16 cellular contexts compared by ENCODE assay signal in genomic region chr19:34497112-34497805, GRCh38. TPM values are rescaled to one million over a fixed set of nuclear protein-coding genes. Genes with fewer than 3 reads are reported as not detected.
DNase-seq lines count a peak whose midpoint lies in the region; ATAC-seq, FAIRE-seq and TF ChIP-seq lines count a peak whose summit lies in the region.
"Had no signal": no experiment of that assay in that cellular context is flagged by ENCODE, and none has a peak within 500 bp of the region (broad histone marks: within the 10 kb centered on the region; RNA-seq: fewer than 3 reads in every experiment).

No MANE protein-coding gene starts in this region.

- H2BK12ac ChIP-seq in neuronal stem cell (ENCODE audit: low read length): no peak overlapping the region

- no CpG with 5 or more reads among the region's 15 CpGs for WGBS in neuronal stem cell (ENCODE audit: extremely low coverage in 2 of 2, insufficient read length in 2 of 2, insufficient replicate concordance in 1 of 2), 2 donors

- POLR2A ChIA-PET in HEK293 (lab: Yijun Ruan, JAX): interaction anchor here (0.7 kb wide), 1 partner anchor 12 kb away, joined by 3 read pairs; no protein-coding TSS in a partner anchor

- DNase-seq in kidney (peak; percentile 30), neuronal stem cell (ENCODE audit: low spot score) (no peak), GM19238 (ENCODE audit: insufficient read length, low spot score) (no peak)
- no peak for DNase-seq in stimulated activated CD4-positive, alpha-beta T cell treated with anti-CD3 and anti-CD28 coated beads, Interleukin-15, amount 100 ng/mL, for 24 hours
- DNase-seq: BE2C; CD8-positive, alpha-beta T cell; COR-L47; DND-41; GDM1; IMR-90 had no signal

- no peak overlapping the region for H4K91ac ChIP-seq in neuronal stem cell (ENCODE audit: low read depth, low read length, poor library complexity)

- no peak overlapping the region for H3K14ac ChIP-seq in neuronal stem cell (ENCODE audit: low read length)

- CTCF ChIA-PET in HEK293 (lab: Yijun Ruan, JAX): interaction anchor here (0.6 to 1.0 kb wide), 3 partner anchors 142 to 1756 kb away, joined by 3 read pairs; no protein-coding TSS in a partner anchor

- no peak overlapping the region for H2AFZ ChIP-seq in neuronal stem cell (ENCODE audit: low read length)

- H3K36me3 ChIP-seq in HEK293 (ENCODE audit: control insufficient read depth in 2 of 2, insufficient read depth in 1 of 2, low read length in 2 of 2) (peaks cover 30 to 43% of the 10 kb centered on the region in 2 experiments), kidney (ENCODE audit: control insufficient read depth in 1 of 2, insufficient read depth in 2 of 2, low read length in 2 of 2) (peaks cover 6 to 10% of the 10 kb centered on the region in 2 donors), neuronal stem cell (replicated peaks in 1 of 2; ENCODE audit: control insufficient read depth in 2 of 2, insufficient read depth in 2 of 2, low read length in 2 of 2) (peaks cover 40 to 67% of the 10 kb centered on the region in 2 donors)
- H3K36me3 ChIP-seq: BE2C had no signal

- H3K4me1 ChIP-seq in HEK293 (ENCODE audit: control insufficient read depth, insufficient read depth, low read length): no peaks in the 10 kb centered on the region; the same call in 1 of the 2 replicates
- H3K4me1 ChIP-seq in kidney (ENCODE audit: control insufficient read depth in 1 of 2, insufficient read depth in 1 of 2, low read depth in 1 of 2, low read length in 2 of 2): peaks cover 0 to 3% of the 10 kb centered on the region in 2 donors
- H3K4me1 ChIP-seq in neuronal stem cell (ENCODE audit: control insufficient read depth in 2 of 2, insufficient read depth in 1 of 2, low read depth in 1 of 2, low read length in 2 of 2): peaks cover 0 to 6% of the 10 kb centered on the region in 2 donors
- H3K4me1 ChIP-seq: BE2C had no signal

- H3K9ac ChIP-seq in kidney (ENCODE audit: low read length in 2 of 2) (no peak overlapping the region), neuronal stem cell (ENCODE audit: low read depth, low read length, poor library complexity) (no peak overlapping the region)

- H3K9me3 ChIP-seq in HEK293 (ENCODE audit: control insufficient read depth, insufficient read depth, low read depth, low read length) (no peaks in the 10 kb centered on the region), kidney (ENCODE audit: control insufficient read depth in 1 of 2, low read length in 2 of 2) (no peaks in the 10 kb centered on the region), neuronal stem cell (replicated peaks in 1 of 2; ENCODE audit: control insufficient read depth in 2 of 2, insufficient read depth in 1 of 2, low read depth in 1 of 2, low read length in 2 of 2) (no peaks in the 10 kb centered on the region)
- H3K9me3 ChIP-seq: A549, BE2C had no signal

- no peak overlapping the region for H2BK15ac ChIP-seq in neuronal stem cell (ENCODE audit: low read length)

- TF ChIP-seq CTCF in HEK293 (tag by site-specific recombination; IDR thresholded peaks at IDR 0.05) (no peak), kidney (IDR thresholded peaks at IDR 0.05; ENCODE audit: borderline replicate concordance, extremely low read depth, insufficient read depth) (no peak)

- no peak for ATAC-seq in GM21423 (IDR thresholded peaks at IDR 0.05; ENCODE audit: unreplicated experiment)
- no peak for ATAC-seq in HG03378 (IDR thresholded peaks at IDR 0.05; ENCODE audit: unreplicated experiment)
- ATAC-seq: A549; CD8-positive, alpha-beta T cell; HCT116 had no signal

- no peaks in the 10 kb centered on the region for H3K27me3 ChIP-seq in neuronal stem cell (ENCODE audit: control insufficient read depth in 3 of 3, insufficient read depth in 3 of 3, low read depth in 1 of 3, low read length in 3 of 3)
- H3K27me3 ChIP-seq: BE2C had no signal

- peaks cover 10% of the 10 kb centered on the region for H3K79me1 ChIP-seq in neuronal stem cell (ENCODE audit: low read depth, low read length)

- FAIRE-seq in kidney (lab: Jason Lieb, UNC): no peak
- FAIRE-seq: A549 had no signal

- no peak overlapping the region for H2BK5ac ChIP-seq in neuronal stem cell (ENCODE audit: low read length)

- no peak overlapping the region for H2AK5ac ChIP-seq in neuronal stem cell (ENCODE audit: low read depth, low read length)

- H4K8ac ChIP-seq in neuronal stem cell (ENCODE audit: low read depth, low read length): no peak overlapping the region

- H3K4ac ChIP-seq in neuronal stem cell (ENCODE audit: low read length): no peak overlapping the region

- H2BK120ac ChIP-seq in neuronal stem cell (ENCODE audit: low read depth, low read length): no peak overlapping the region

- H3K27ac ChIP-seq in HEK293 (ENCODE audit: extremely low read depth, low read depth, low read length): peak overlapping the region; percentile 9; the same call in 1 of the 2 replicates
- no peak overlapping the region for H3K27ac ChIP-seq in kidney (ENCODE audit: low read depth in 2 of 2, low read length in 2 of 2)
- H3K27ac ChIP-seq in neuronal stem cell (replicated peaks; ENCODE audit: low read length): no peak overlapping the region
- H3K27ac ChIP-seq: A549, C4-2B had no signal

- H3K23ac ChIP-seq in neuronal stem cell (ENCODE audit: low read depth, low read length, poor library complexity): peak overlapping the region; percentile 55

- intact Hi-C loops in kidney (cut with DNase I): no loop called here

- no peak overlapping the region for H3K4me2 ChIP-seq in neuronal stem cell (ENCODE audit: insufficient read depth, low read length, poor library complexity, severe bottlenecking)
- H3K4me2 ChIP-seq: A549 had no signal

- H3K18ac ChIP-seq in neuronal stem cell (ENCODE audit: low read length): no peak overlapping the region

- no peak overlapping the region for H3K4me3 ChIP-seq in HEK293 (ENCODE audit: low read depth, low read length)
- no peak overlapping the region for H3K4me3 ChIP-seq in kidney (ENCODE audit: low read length in 2 of 2)
- no peak overlapping the region for H3K4me3 ChIP-seq in neuronal stem cell (ENCODE audit: low read length in 2 of 2)
- H3K4me3 ChIP-seq: A549 had no signal

TF ChIP-seq in HEK293, 187 proteins besides CTCF, POLR2A, EP300 and RAD21:
- peak; percentile 66 for TF ChIP-seq SCRT2 (tag by site-specific recombination; IDR thresholded peaks at IDR 0.05)
- TF ChIP-seq ZNF664 (tag by site-specific recombination; IDR thresholded peaks at IDR 0.05): no peak

RNA-seq across cellular contexts. Expression of gene WTIP, which starts 15.7 kb away (rescaled TPM):
- total RNA-seq in kidney: 22.3 TPM
- polyA plus RNA-seq in kidney (ENCODE audit: insufficient read depth, low read depth, low replicate concordance): 15.5 TPM
- 12.5 TPM for polyA plus RNA-seq in neuronal stem cell (2013, experiment 1 of 2)
- polyA plus RNA-seq in neuronal stem cell (2013, experiment 2 of 2): 10.5 TPM
